ENCODE assay signal across 17 cellular contexts in the genomic region with DNA sequence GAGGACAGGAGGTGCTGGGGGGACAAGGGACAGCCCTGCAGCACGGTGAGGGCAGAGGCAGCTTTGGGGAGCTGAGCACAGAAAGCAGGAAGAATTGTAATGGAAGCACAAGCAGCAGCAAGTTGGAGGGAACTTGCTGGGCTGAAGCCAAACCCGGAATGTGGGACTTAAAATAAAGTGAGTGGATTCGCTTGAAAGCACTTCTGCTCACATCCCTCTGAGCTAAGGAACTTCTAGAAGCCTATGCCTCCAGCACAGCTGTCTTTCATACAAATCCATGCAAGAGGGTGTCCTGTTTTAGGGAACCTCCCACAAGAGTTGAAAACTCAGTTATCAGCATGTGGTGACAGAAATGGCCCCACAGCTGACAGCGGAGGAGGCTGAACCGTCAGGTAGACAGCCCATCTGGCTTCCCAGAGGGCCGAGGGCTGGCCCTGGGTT.
"Had no signal": no experiment of that assay in that cellular context is flagged by ENCODE, and none has a peak within 500 bp of the region (broad histone marks: within the 10 kb centered on the region; RNA-seq: fewer than 3 reads in every experiment).

No MANE protein-coding gene starts in this region.

- H3K27ac ChIP-seq: coronary artery, esophagus muscularis mucosa, lower lobe of right lung, parathyroid adenoma, uterus had no signal

- H3K36me3 Mint-ChIP-seq: activated CD4-positive, alpha-beta memory T cell treated with anti-CD3 and anti-CD28 coated beads for 36 hours; activated naive CD8-positive, alpha-beta T cell; brain; naive B cell; stimulated activated effector memory CD8-positive, alpha-beta T cell treated with anti-CD3 and anti-CD28 coated beads, Interleukin-12 subunit alpha, Interleukin-12 subunit beta, amount 100 ng/mL, for 72 hours had no signal

- ATAC-seq: activated T-cell treated with anti-CD3 and anti-CD28 coated beads, Interleukin-2, amount 50 U/mL, for 4 hours; lower lobe of right lung; stimulated activated effector memory CD8-positive, alpha-beta T cell treated with anti-CD3 and anti-CD28 coated beads, Interleukin-12 subunit alpha, Interleukin-12 subunit beta, amount 100 ng/mL, for 72 hours had no signal

- H3K79me2 ChIP-seq: parathyroid adenoma had no signal

- DNase-seq: activated CD4-positive, alpha-beta memory T cell treated with anti-CD3 and anti-CD28 coated beads for 36 hours; activated gamma-delta T cell; activated T-cell treated with anti-CD3 and anti-CD28 coated beads, Interleukin-2, amount 50 U/mL, for 4 hours; central memory CD4-positive, alpha-beta T cell; effector CD4-positive, alpha-beta T cell; lower lobe of right lung; naive B cell; stimulated activated CD4-positive, alpha-beta T cell treated with anti-CD3 and anti-CD28 coated beads, Interleukin-12 subunit alpha, Interleukin-12 subunit beta, amount 100 ng/mL, for 4 hours; stimulated activated CD4-positive, alpha-beta T cell treated with anti-CD3 and anti-CD28 coated beads, Interleukin-2, amount 100 ng/mL, for 24 hours; T-helper 1 cell; uterus had no signal

- H3K4me3 Mint-ChIP-seq: activated CD4-positive, alpha-beta memory T cell treated with anti-CD3 and anti-CD28 coated beads for 36 hours; activated naive CD8-positive, alpha-beta T cell; activated T-cell treated with anti-CD3 and anti-CD28 coated beads, Interleukin-2, amount 50 U/mL, for 4 hours; brain; naive B cell; stimulated activated effector memory CD8-positive, alpha-beta T cell treated with anti-CD3 and anti-CD28 coated beads, Interleukin-12 subunit alpha, Interleukin-12 subunit beta, amount 100 ng/mL, for 72 hours had no signal

- H3K27me3 Mint-ChIP-seq: activated CD4-positive, alpha-beta memory T cell treated with anti-CD3 and anti-CD28 coated beads for 36 hours; activated naive CD8-positive, alpha-beta T cell had no signal

- H3K27ac Mint-ChIP-seq: activated CD4-positive, alpha-beta memory T cell treated with anti-CD3 and anti-CD28 coated beads for 36 hours; activated naive CD8-positive, alpha-beta T cell; stimulated activated effector memory CD8-positive, alpha-beta T cell treated with anti-CD3 and anti-CD28 coated beads, Interleukin-12 subunit alpha, Interleukin-12 subunit beta, amount 100 ng/mL, for 72 hours had no signal

- H3K4me1 ChIP-seq: esophagus muscularis mucosa, lower lobe of right lung, parathyroid adenoma, uterus had no signal

- H3K9me3 ChIP-seq: esophagus muscularis mucosa, lower lobe of right lung, uterus had no signal

- H3K4me3 ChIP-seq: coronary artery, esophagus muscularis mucosa, lower lobe of right lung, uterus had no signal

- H3K9ac ChIP-seq: parathyroid adenoma had no signal

- H3K9me3 Mint-ChIP-seq: activated CD4-positive, alpha-beta memory T cell treated with anti-CD3 and anti-CD28 coated beads for 36 hours; activated T-cell treated with anti-CD3 and anti-CD28 coated beads, Interleukin-2, amount 50 U/mL, for 4 hours; naive B cell; stimulated activated effector memory CD8-positive, alpha-beta T cell treated with anti-CD3 and anti-CD28 coated beads, Interleukin-12 subunit alpha, Interleukin-12 subunit beta, amount 100 ng/mL, for 72 hours had no signal

- H2AFZ ChIP-seq: parathyroid adenoma had no signal

- H3K27me3 ChIP-seq: uterus had no signal

- H3K36me3 ChIP-seq: esophagus muscularis mucosa, lower lobe of right lung, uterus had no signal
